2 cellular contexts compared by ENCODE assay signal in the genomic region with DNA sequence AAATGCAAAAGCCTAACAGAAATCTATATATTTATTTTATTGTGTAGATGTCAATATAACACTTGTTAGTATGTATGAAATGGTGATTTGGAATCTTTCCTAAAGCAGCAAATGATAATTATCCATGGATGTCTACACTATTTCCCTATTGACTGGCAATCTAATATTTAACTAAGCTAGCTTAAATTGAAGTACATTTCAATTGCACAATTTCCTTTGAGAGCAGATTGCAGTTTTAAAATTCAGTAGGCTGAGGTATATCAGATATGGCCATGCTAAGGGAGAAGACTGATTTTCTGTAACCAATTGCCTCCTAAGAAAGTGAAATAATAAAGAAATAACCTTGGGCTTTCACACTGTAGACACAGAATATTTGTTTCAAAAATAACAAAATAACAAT.
TF ChIP-seq lines count a peak whose summit lies in the region.

No MANE protein-coding gene starts in this region.

TF ChIP-seq in liver, 16 proteins besides CTCF, POLR2A, EP300 and RAD21 (continued from another document):
- TF ChIP-seq REST (IDR thresholded peaks at IDR 0.05) = no peak
- TF ChIP-seq HNF4A (conservative IDR thresholded peaks at IDR 0.05) = peak; percentile 18 to 32
- peak; percentile 6 for TF ChIP-seq SP1 (IDR thresholded peaks at IDR 0.05)
- TF ChIP-seq TAF1 (conservative IDR thresholded peaks at IDR 0.05) = no peak
- TF ChIP-seq, protein P1, sequence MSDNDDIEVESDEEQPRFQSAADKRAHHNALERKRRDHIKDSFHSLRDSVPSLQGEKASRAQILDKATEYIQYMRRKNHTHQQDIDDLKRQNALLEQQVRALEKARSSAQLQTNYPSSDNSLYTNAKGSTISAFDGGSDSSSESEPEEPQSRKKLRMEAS (IDR thresholded peaks at IDR 0.05) = no peak
- TF ChIP-seq EGR1 (IDR thresholded peaks at IDR 0.05; ENCODE audit: low read depth in 2 of 2) = no peak

TF ChIP-seq in HepG2, 621 proteins besides CTCF, POLR2A, EP300 and RAD21 (continued from another document):
- TF ChIP-seq, protein P2, sequence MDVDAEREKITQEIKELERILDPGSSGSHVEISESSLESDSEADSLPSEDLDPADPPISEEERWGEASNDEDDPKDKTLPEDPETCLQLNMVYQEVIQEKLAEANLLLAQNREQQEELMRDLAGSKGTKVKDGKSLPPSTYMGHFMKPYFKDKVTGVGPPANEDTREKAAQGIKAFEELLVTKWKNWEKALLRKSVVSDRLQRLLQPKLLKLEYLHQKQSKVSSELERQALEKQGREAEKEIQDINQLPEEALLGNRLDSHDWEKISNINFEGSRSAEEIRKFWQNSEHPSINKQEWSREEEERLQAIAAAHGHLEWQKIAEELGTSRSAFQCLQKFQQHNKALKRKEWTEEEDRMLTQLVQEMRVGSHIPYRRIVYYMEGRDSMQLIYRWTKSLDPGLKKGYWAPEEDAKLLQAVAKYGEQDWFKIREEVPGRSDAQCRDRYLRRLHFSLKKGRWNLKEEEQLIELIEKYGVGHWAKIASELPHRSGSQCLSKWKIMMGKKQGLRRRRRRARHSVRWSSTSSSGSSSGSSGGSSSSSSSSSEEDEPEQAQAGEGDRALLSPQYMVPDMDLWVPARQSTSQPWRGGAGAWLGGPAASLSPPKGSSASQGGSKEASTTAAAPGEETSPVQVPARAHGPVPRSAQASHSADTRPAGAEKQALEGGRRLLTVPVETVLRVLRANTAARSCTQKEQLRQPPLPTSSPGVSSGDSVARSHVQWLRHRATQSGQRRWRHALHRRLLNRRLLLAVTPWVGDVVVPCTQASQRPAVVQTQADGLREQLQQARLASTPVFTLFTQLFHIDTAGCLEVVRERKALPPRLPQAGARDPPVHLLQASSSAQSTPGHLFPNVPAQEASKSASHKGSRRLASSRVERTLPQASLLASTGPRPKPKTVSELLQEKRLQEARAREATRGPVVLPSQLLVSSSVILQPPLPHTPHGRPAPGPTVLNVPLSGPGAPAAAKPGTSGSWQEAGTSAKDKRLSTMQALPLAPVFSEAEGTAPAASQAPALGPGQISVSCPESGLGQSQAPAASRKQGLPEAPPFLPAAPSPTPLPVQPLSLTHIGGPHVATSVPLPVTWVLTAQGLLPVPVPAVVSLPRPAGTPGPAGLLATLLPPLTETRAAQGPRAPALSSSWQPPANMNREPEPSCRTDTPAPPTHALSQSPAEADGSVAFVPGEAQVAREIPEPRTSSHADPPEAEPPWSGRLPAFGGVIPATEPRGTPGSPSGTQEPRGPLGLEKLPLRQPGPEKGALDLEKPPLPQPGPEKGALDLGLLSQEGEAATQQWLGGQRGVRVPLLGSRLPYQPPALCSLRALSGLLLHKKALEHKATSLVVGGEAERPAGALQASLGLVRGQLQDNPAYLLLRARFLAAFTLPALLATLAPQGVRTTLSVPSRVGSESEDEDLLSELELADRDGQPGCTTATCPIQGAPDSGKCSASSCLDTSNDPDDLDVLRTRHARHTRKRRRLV (CRISPR knock-in tag; IDR thresholded peaks at IDR 0.05) = no peak
- no peak for TF ChIP-seq ZNF709 (CRISPR knock-in tag; IDR thresholded peaks at IDR 0.05)
- no peak for TF ChIP-seq ZNF362 (CRISPR knock-in tag; IDR thresholded peaks at IDR 0.05; ENCODE audit: borderline replicate concordance)
- no peak for TF ChIP-seq SNRNP70 (IDR thresholded peaks at IDR 0.05; ENCODE audit: low read depth, low read length)
- TF ChIP-seq CSRNP1 (CRISPR knock-in tag; IDR thresholded peaks at IDR 0.05) = no peak
TF ChIP-seq in HepG2: peak in this region for 0.
